Comparison of ENCODE assay signal across 8 cellular contexts in genomic region chr1:201023517-201023902, GRCh38. TPM values are rescaled to one million over a fixed set of nuclear protein-coding genes. Genes with fewer than 3 reads are reported as not detected.
DNase-seq lines count a peak whose midpoint lies in the region; ATAC-seq, FAIRE-seq and TF ChIP-seq lines count a peak whose summit lies in the region.

TSS of gene KIF21B (minus strand) at chr1:201023714. CDS start at chr1:201023383, 331 bp downstream.

- H3K4me3 ChIP-seq in foreskin fibroblast (ENCODE audit: low read depth in 1 of 2, low read length in 2 of 2), result peak within 1 kb of the TSS in 1 of 2 donors; percentile 29
- peak within 1 kb of the TSS; percentile 60 to 84 for H3K4me3 ChIP-seq in neuronal stem cell (ENCODE audit: low read length in 2 of 2)
- peak within 1 kb of the TSS; percentile 63 for H3K4me3 ChIP-seq in suprapubic skin

- no peak within 1 kb of the TSS for H3K27ac ChIP-seq in neuronal stem cell (replicated peaks; ENCODE audit: low read length)
- H3K27ac ChIP-seq in suprapubic skin, result no peak within 1 kb of the TSS

- no peak within 1 kb of the TSS for H3K14ac ChIP-seq in neuronal stem cell (ENCODE audit: low read length)

- H4K91ac ChIP-seq in neuronal stem cell (ENCODE audit: low read depth, low read length, poor library complexity), result no peak within 1 kb of the TSS

- peaks cover 0 to 6% (median 0%) of the 10 kb centered on the region in 3 experiments for H3K27me3 ChIP-seq in neuronal stem cell (ENCODE audit: control insufficient read depth in 3 of 3, insufficient read depth in 3 of 3, low read depth in 1 of 3, low read length in 3 of 3)
- no peaks in the 10 kb centered on the region for H3K27me3 ChIP-seq in suprapubic skin

- H3K23ac ChIP-seq in neuronal stem cell (ENCODE audit: low read depth, low read length, poor library complexity), result peak within 1 kb of the TSS; percentile 11

- H4K8ac ChIP-seq in neuronal stem cell (ENCODE audit: low read depth, low read length), result no peak within 1 kb of the TSS

- peak within 1 kb of the TSS; percentile 94 for H3K18ac ChIP-seq in neuronal stem cell (ENCODE audit: low read length)

- DNase-seq in D721Med (ENCODE audit: insufficient read length, low spot score) (peak; percentile 96), HuH-7 (ENCODE audit: low spot score) (peak; percentile 88), RKO (ENCODE audit: low spot score) (peak; percentile 42), foreskin fibroblast (peak; percentile 9 to 42), neuronal stem cell (ENCODE audit: low spot score) (peak; percentile 87), suprapubic skin (ENCODE audit: low spot score in 2 of 2) (no peak)
- peak; percentile 75 to 90 for DNase-seq in activated T-helper 1 cell treated with anti-CD3 and anti-CD28 coated beads, Interleukin-2, amount 50 U/mL, for 16 hours (ENCODE audit: low read depth in 1 of 2, low spot score in 1 of 2)

- peak within 1 kb of the TSS; percentile 92 for H2AFZ ChIP-seq in neuronal stem cell (ENCODE audit: low read length)

- H2BK12ac ChIP-seq in neuronal stem cell (ENCODE audit: low read length), result no peak within 1 kb of the TSS

- peak; percentile 58 for ATAC-seq in GM21390 (IDR thresholded peaks at IDR 0.05; ENCODE audit: unreplicated experiment)

- H3K36me3 ChIP-seq in neuronal stem cell (replicated peaks in 1 of 2; ENCODE audit: control insufficient read depth in 2 of 2, insufficient read depth in 2 of 2, low read length in 2 of 2) (no peaks in the 10 kb centered on the region), suprapubic skin (no peaks in the 10 kb centered on the region)

- TF ChIP-seq CTCF in D721Med (IDR thresholded peaks at IDR 0.05; ENCODE audit: insufficient read depth, missing control alignments) (no peak), foreskin fibroblast (IDR thresholded peaks at IDR 0.05; ENCODE audit: low read depth, low read length) (no peak), suprapubic skin (IDR thresholded peaks at IDR 0.05) (no peak)

- H2AK5ac ChIP-seq in neuronal stem cell (ENCODE audit: low read depth, low read length), result peak within 1 kb of the TSS; percentile 51

- no peak within 1 kb of the TSS for H2BK120ac ChIP-seq in neuronal stem cell (ENCODE audit: low read depth, low read length)

- no peak within 1 kb of the TSS for H2BK5ac ChIP-seq in neuronal stem cell (ENCODE audit: low read length)

- H3K4me1 ChIP-seq in neuronal stem cell (ENCODE audit: control insufficient read depth in 2 of 2, insufficient read depth in 1 of 2, low read depth in 1 of 2, low read length in 2 of 2) (peaks cover 30 to 39% of the 10 kb centered on the region in 2 donors), suprapubic skin (peaks cover 35% of the 10 kb centered on the region)

- peak within 1 kb of the TSS; percentile 87 for H3K4me2 ChIP-seq in neuronal stem cell (ENCODE audit: insufficient read depth, low read length, poor library complexity, severe bottlenecking)

- WGBS in neuronal stem cell (ENCODE audit: extremely low coverage in 2 of 2, insufficient read length in 2 of 2, insufficient replicate concordance in 1 of 2), 2 donors, result no CpG with 5 or more reads among the region's 53 CpGs
- WGBS in suprapubic skin, result 0% methylated on average over 15 of the region's 53 CpGs

- peak within 1 kb of the TSS; percentile 75 for H2BK15ac ChIP-seq in neuronal stem cell (ENCODE audit: low read length)

- FAIRE-seq in D721Med (lab: Jason Lieb, UNC), result no peak

- H3K9ac ChIP-seq in neuronal stem cell (ENCODE audit: low read depth, low read length, poor library complexity), result peak within 1 kb of the TSS; percentile 88

- no peak within 1 kb of the TSS for H3K4ac ChIP-seq in neuronal stem cell (ENCODE audit: low read length)

- no peaks in the 10 kb centered on the region for H3K79me1 ChIP-seq in neuronal stem cell (ENCODE audit: low read depth, low read length)

- no peaks in the 10 kb centered on the region for H3K9me3 ChIP-seq in neuronal stem cell (replicated peaks in 1 of 2; ENCODE audit: control insufficient read depth in 2 of 2, insufficient read depth in 1 of 2, low read depth in 1 of 2, low read length in 2 of 2)
- H3K9me3 ChIP-seq in suprapubic skin, result no peaks in the 10 kb centered on the region

- TF ChIP-seq EP300 in suprapubic skin (IDR thresholded peaks at IDR 0.05), result no peak

- no peak for TF ChIP-seq POLR2A in suprapubic skin (IDR thresholded peaks at IDR 0.05)

RNA-seq across cellular contexts. Expression of gene KIF21B, which starts in this region (rescaled TPM):
- polyA plus RNA-seq in neuronal stem cell (2013, experiment 1 of 2), result 8.0 TPM
- 8.0 TPM for polyA plus RNA-seq in neuronal stem cell (2013, experiment 2 of 2)
- 1 to 10 TPM in 3 of 4 donors, under 1 TPM in 1; 0.65 to 2.3 (median 1.1) TPM for total RNA-seq in suprapubic skin

Comparison
In these comparisons a context has a peak if more than half of its experiments do, and no peak if none do; other contexts are left out.
1. DNase-seq: peak in D721Med (single experiment), HuH-7 (single experiment), RKO (single experiment), activated T-helper 1 cell treated with anti-CD3 and anti-CD28 coated beads, Interleukin-2, amount 50 U/mL, for 16 hours (2 of 2), foreskin fibroblast (2 of 2) and neuronal stem cell (single experiment); none in suprapubic skin (0 of 2).